In the genomic region with DNA sequence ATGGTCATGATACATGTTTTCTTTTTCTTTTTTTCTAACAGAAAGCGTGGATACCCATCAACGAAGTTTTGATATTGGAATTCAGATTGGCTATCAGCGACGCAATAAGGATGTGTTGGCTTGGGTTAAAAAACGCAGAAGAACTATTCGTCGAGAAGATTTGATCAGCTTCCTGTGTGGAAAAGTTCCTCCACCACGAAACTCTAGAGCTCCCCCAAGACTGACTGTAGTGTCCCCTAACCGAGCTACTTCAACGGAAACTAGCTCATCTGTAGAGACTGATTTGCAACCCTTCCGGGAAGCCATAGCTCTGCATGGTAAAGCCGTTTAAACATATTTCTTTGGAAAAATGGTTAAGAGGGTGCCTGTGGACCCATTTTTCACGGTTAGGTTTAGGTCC, we compare ENCODE assay signal across 12 cellular contexts. TPM values are rescaled to one million over a fixed set of nuclear protein-coding genes. Genes with fewer than 3 reads are reported as not detected.
DNase-seq lines count a peak whose midpoint lies in the region; ATAC-seq, FAIRE-seq and TF ChIP-seq lines count a peak whose summit lies in the region.
"Had no signal": no experiment of that assay in that cellular context is flagged by ENCODE, and none has a peak within 500 bp of the region (broad histone marks: within the 10 kb centered on the region; RNA-seq: fewer than 3 reads in every experiment).

No MANE protein-coding gene starts in this region.

- H3K4me3 ChIP-seq in ACC112 (ENCODE audit: low read depth, low read length) (no peak overlapping the region), DND-41 (ENCODE audit: low read depth in 1 of 2, low read length in 2 of 2) (no peak overlapping the region), A673 (ENCODE audit: low read depth, low read length, poor library complexity, severe bottlenecking) (no peak overlapping the region)
- H3K4me3 ChIP-seq: GM23338 had no signal

- H3K27ac Mint-ChIP-seq in activated T-helper 17 cell treated with anti-CD3 and anti-CD28 coated beads, Interleukin-2, amount 50 U/mL, for 72 hours: peak overlapping the region; percentile 81
- H3K27ac Mint-ChIP-seq in mesothelial cell of epicardium: peak overlapping the region; percentile 82
- H3K27ac Mint-ChIP-seq: GM23338 had no signal

- no peaks in the 10 kb centered on the region for H3K27me3 Mint-ChIP-seq in activated T-helper 17 cell treated with anti-CD3 and anti-CD28 coated beads, Interleukin-2, amount 50 U/mL, for 72 hours
- no peaks in the 10 kb centered on the region for H3K27me3 Mint-ChIP-seq in mesothelial cell of epicardium (ENCODE audit: low read depth)

- H3K4me2 ChIP-seq in DND-41 (ENCODE audit: insufficient read depth, low read length): 0 out of 2 replicates have a peak overlapping the region, but pooled peaks have one; percentile 24
- H3K4me2 ChIP-seq: GM23338 had no signal

- H3K9me3 ChIP-seq in DND-41 (ENCODE audit: insufficient read depth, low read length, severe bottlenecking) (no peaks in the 10 kb centered on the region), A673 (ENCODE audit: low read depth, low read length, poor library complexity, severe bottlenecking) (no peaks in the 10 kb centered on the region)

- H3K9me3 Mint-ChIP-seq in activated T-helper 17 cell treated with anti-CD3 and anti-CD28 coated beads, Interleukin-2, amount 50 U/mL, for 72 hours: no peaks in the 10 kb centered on the region
- H3K9me3 Mint-ChIP-seq in mesothelial cell of epicardium: no peaks in the 10 kb centered on the region
- H3K9me3 Mint-ChIP-seq: GM23338 had no signal

- no peak for DNase-seq in DND-41
- DNase-seq in mesothelial cell of epicardium (ENCODE audit: low spot score in 2 of 2, unreplicated experiment in 2 of 2): no peak
- no peak for DNase-seq in A673 (ENCODE audit: low spot score)
- no peak for DNase-seq in kidney glomerular epithelial cell (lab: John Stamatoyannopoulos, UW)
- DNase-seq in RCC 7860 (ENCODE audit: low spot score): no peak
- DNase-seq: effector memory CD4-positive, alpha-beta T cell; stimulated activated CD4-positive, alpha-beta T cell treated with anti-CD3 and anti-CD28 coated beads, Interleukin-2, amount 100 ng/mL, for 24 hours had no signal

- H3K36me3 ChIP-seq in ACC112 (ENCODE audit: insufficient read depth, low read length) (peaks cover 60% of the 10 kb centered on the region), DND-41 (ENCODE audit: insufficient read depth, low read length) (peaks cover 100% of the 10 kb centered on the region), A673 (ENCODE audit: insufficient read depth, low read length, poor library complexity, severe bottlenecking) (peaks cover 95% of the 10 kb centered on the region)

- no peak for FAIRE-seq in RCC 7860 (lab: Jason Lieb, UNC)
- FAIRE-seq: islet of Langerhans had no signal

- ATAC-seq in DND-41 (ENCODE audit: insufficient read depth, low read depth) (no peak), esophagus mucosa (no peak)
- peak; percentile 20 for ATAC-seq in activated T-helper 17 cell treated with anti-CD3 and anti-CD28 coated beads, Interleukin-2, amount 50 U/mL, for 72 hours (replicated peaks)
- ATAC-seq: GM23338 had no signal

- H3K9ac ChIP-seq in DND-41 (ENCODE audit: low read depth, low read length): no peak overlapping the region

- no peak for TF ChIP-seq CTCF in DND-41 (IDR thresholded peaks at IDR 0.05; ENCODE audit: borderline replicate concordance, extremely low read depth, low read length, poor library complexity, severe bottlenecking)
- TF ChIP-seq CTCF in mesothelial cell of epicardium (IDR thresholded peaks at IDR 0.05; ENCODE audit: unreplicated experiment): no peak
- TF ChIP-seq CTCF in A673 (conservative IDR thresholded peaks at IDR 0.05; ENCODE audit: low read depth, low read length): no peak

- no peak overlapping the region for H2AFZ ChIP-seq in ACC112 (ENCODE audit: low read length, unreplicated experiment)
- H2AFZ ChIP-seq in DND-41 (ENCODE audit: low read depth, low read length): no peak overlapping the region
- H2AFZ ChIP-seq: GM23338 had no signal

- H3K4me3 Mint-ChIP-seq in activated T-helper 17 cell treated with anti-CD3 and anti-CD28 coated beads, Interleukin-2, amount 50 U/mL, for 72 hours: peak overlapping the region; percentile 72
- H3K4me3 Mint-ChIP-seq in mesothelial cell of epicardium: no peak overlapping the region
- H3K4me3 Mint-ChIP-seq: GM23338 had no signal

- H3K4me1 ChIP-seq in ACC112 (ENCODE audit: control insufficient read depth, insufficient read depth, low read length, unreplicated experiment): peaks cover 64% of the 10 kb centered on the region
- peaks cover 41% of the 10 kb centered on the region for H3K4me1 ChIP-seq in DND-41 (ENCODE audit: insufficient read depth, low read length)
- H3K4me1 ChIP-seq in A673 (ENCODE audit: insufficient read depth, low read length, poor library complexity, severe bottlenecking): peaks cover 18% of the 10 kb centered on the region

- H3K27ac ChIP-seq in ACC112 (ENCODE audit: low read depth, low read length) (peak overlapping the region; percentile 64), DND-41 (ENCODE audit: low read length) (no peak overlapping the region), A673 (ENCODE audit: low read depth, low read length, poor library complexity, severe bottlenecking) (no peak overlapping the region)

- intact Hi-C loops in A673 (cut with micrococcal nuclease; ENCODE audit: unreplicated experiment): no loop called here

- no TSS peak for BruUV-seq in A673 (replicated peaks; lab: Mats Ljungman, UMichigan)

- peaks cover 100% of the 10 kb centered on the region for H4K20me1 ChIP-seq in DND-41 (ENCODE audit: insufficient read depth, low read length)

- H3K27me3 ChIP-seq in ACC112 (ENCODE audit: insufficient read depth, low read length): no peaks in the 10 kb centered on the region
- H3K27me3 ChIP-seq in DND-41 (ENCODE audit: insufficient read depth, low read length, poor library complexity): no peaks in the 10 kb centered on the region
- H3K27me3 ChIP-seq in A673 (replicated peaks; ENCODE audit: insufficient read depth, low read depth, low read length, poor library complexity): no peaks in the 10 kb centered on the region

- POLR2A ChIA-PET in A673 (lab: Charles Lee; ENCODE audit: low non-redundant PET): no interaction called here

- peaks cover 79% of the 10 kb centered on the region for H3K4me1 Mint-ChIP-seq in activated T-helper 17 cell treated with anti-CD3 and anti-CD28 coated beads, Interleukin-2, amount 50 U/mL, for 72 hours
- peaks cover 65% of the 10 kb centered on the region for H3K4me1 Mint-ChIP-seq in mesothelial cell of epicardium

- CTCF ChIA-PET in A673 (lab: Charles Lee): no interaction called here

- H3K79me2 ChIP-seq in ACC112 (ENCODE audit: control insufficient read depth, insufficient read depth, low read length, unreplicated experiment) (peaks cover 100% of the 10 kb centered on the region), DND-41 (ENCODE audit: insufficient read depth, low read length) (peaks cover 100% of the 10 kb centered on the region)

- H3K36me3 Mint-ChIP-seq in activated T-helper 17 cell treated with anti-CD3 and anti-CD28 coated beads, Interleukin-2, amount 50 U/mL, for 72 hours (ENCODE audit: low read depth): peaks cover 100% of the 10 kb centered on the region
- H3K36me3 Mint-ChIP-seq in mesothelial cell of epicardium: peaks cover 65% of the 10 kb centered on the region

RNA-seq across cellular contexts. Expression of a gene that starts 11.5 kb away (rescaled TPM):
- 10 to 100 TPM; 46.1 to 58.1 TPM for total RNA-seq in activated T-helper 17 cell treated with anti-CD3 and anti-CD28 coated beads, Interleukin-2, amount 50 U/mL, for 72 hours
- total RNA-seq in mesothelial cell of epicardium: 76.7 to 80.6 TPM (median 78.9 TPM) in 3 replicates
- total RNA-seq in A673 (2021): 83.8 and 90.4 TPM in 2 replicates
- total RNA-seq in esophagus mucosa: 50.1 TPM
